ENCODE assay signal across 28 cellular contexts in the genomic region with DNA sequence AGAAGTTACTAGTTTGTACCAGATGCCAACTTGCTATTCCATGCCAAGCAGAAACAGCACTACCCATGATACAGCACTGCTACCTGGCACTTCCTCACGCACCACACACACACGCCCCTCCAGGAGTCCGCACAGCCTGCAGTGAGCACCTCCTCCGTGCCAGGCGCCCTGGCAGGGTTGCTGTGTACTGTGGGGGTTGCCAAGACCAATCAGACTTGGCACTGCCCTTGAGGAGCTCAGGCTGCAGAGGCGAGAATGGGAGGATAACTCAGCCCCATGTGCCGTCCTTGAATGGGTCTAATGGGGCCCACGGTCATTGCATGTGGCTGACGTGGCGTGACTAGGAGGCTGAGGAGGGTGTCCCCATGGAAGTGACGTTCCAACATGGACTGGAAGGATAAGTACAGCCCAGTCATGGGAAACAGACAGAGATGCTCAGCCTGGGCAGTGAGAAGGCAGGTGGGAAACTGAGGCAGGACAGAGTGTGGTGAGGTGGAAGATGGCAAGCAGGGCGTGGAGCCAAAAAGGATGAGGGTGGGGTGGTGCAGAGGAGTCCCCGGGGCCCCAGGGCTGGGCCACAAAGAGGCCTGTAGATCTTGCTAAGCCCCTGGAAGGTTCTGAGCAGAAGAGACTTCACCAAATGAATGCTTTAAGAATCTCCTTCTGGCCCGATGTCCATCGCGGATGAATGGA.
DNase-seq lines count a peak whose midpoint lies in the region; ATAC-seq and TF ChIP-seq lines count a peak whose summit lies in the region.
"Had no signal": no experiment of that assay in that cellular context is flagged by ENCODE, and none has a peak within 500 bp of the region (broad histone marks: within the 10 kb centered on the region; RNA-seq: fewer than 3 reads in every experiment).

No MANE protein-coding gene starts in this region.

- H3K36me3 Mint-ChIP-seq in activated CD8-positive, alpha-beta memory T cell treated with anti-CD3 and anti-CD28 coated beads, Interleukin-2, amount 10 ng/mL, durations not matched to agents 7 days and 5 days = no peaks in the 10 kb centered on the region
- peaks cover 12% of the 10 kb centered on the region for H3K36me3 Mint-ChIP-seq in brain
- H3K36me3 Mint-ChIP-seq: activated naive CD8-positive, alpha-beta T cell treated with anti-CD3 and anti-CD28 coated beads for 36 hours; CD8-positive, alpha-beta T cell; mesothelial cell of epicardium had no signal

- ATAC-seq in activated CD8-positive, alpha-beta memory T cell treated with anti-CD3 and anti-CD28 coated beads, Interleukin-2, amount 10 ng/mL, durations not matched to agents 7 days and 5 days = no peak
- ATAC-seq: CD8-positive, alpha-beta T cell; HCT116; left lung; stimulated activated naive CD8-positive, alpha-beta T cell treated with anti-CD3 and anti-CD28 coated beads, Interleukin-15, amount 100 ng/mL, for 72 hours had no signal

- TF ChIP-seq CTCF in brain (conservative IDR thresholded peaks at IDR 0.05) (no peak), right atrium auricular region (IDR thresholded peaks at IDR 0.05) (no peak), vagina (IDR thresholded peaks at IDR 0.05) (no peak)

- no peaks in the 10 kb centered on the region for H3K27me3 Mint-ChIP-seq in activated CD8-positive, alpha-beta memory T cell treated with anti-CD3 and anti-CD28 coated beads, Interleukin-2, amount 10 ng/mL, durations not matched to agents 7 days and 5 days
- H3K27me3 Mint-ChIP-seq in brain = peaks cover 20% of the 10 kb centered on the region
- H3K27me3 Mint-ChIP-seq: activated naive CD8-positive, alpha-beta T cell treated with anti-CD3 and anti-CD28 coated beads for 36 hours had no signal

- H3K4me3 ChIP-seq in right atrium auricular region (no peak overlapping the region), vagina (no peak overlapping the region)
- H3K4me3 ChIP-seq: ascending aorta, left lung, SJCRH30, skin epidermis, tibial artery had no signal

- no peaks in the 10 kb centered on the region for H3K4me1 Mint-ChIP-seq in activated CD8-positive, alpha-beta memory T cell treated with anti-CD3 and anti-CD28 coated beads, Interleukin-2, amount 10 ng/mL, durations not matched to agents 7 days and 5 days
- peaks cover 10% of the 10 kb centered on the region for H3K4me1 Mint-ChIP-seq in brain
- H3K4me1 Mint-ChIP-seq: activated naive CD8-positive, alpha-beta T cell treated with anti-CD3 and anti-CD28 coated beads for 36 hours; B cell; mesothelial cell of epicardium; naive B cell; stimulated activated naive CD8-positive, alpha-beta T cell treated with anti-CD3 and anti-CD28 coated beads, Interleukin-15, amount 100 ng/mL, for 72 hours had no signal

- peak; percentile 31 for DNase-seq in activated CD8-positive, alpha-beta memory T cell treated with anti-CD3 and anti-CD28 coated beads, Interleukin-2, amount 10 ng/mL, durations not matched to agents 7 days and 5 days
- no peak for DNase-seq in activated CD8-positive, alpha-beta memory T cell treated with anti-CD3 and anti-CD28 coated beads, Interleukin-2, amount 50 U/mL, for 4 hours
- DNase-seq in right atrium auricular region (ENCODE audit: low spot score) = peak; percentile 53
- DNase-seq in vagina (ENCODE audit: extremely low spot score in 2 of 2) = peak; percentile 79 to 81
- no peak for DNase-seq in SKM-1 (lab: John Stamatoyannopoulos, UW; ENCODE audit: unreplicated experiment)
- no peak for DNase-seq in DMS53 (lab: John Stamatoyannopoulos, UW)
- DNase-seq in pons (ENCODE audit: low spot score) = no peak
- DNase-seq: activated CD4-positive, alpha-beta T cell treated with anti-CD3 and anti-CD28 coated beads, Interleukin-2, amount 50 U/mL, for 48 hours; activated CD4-positive, CD25-positive, alpha-beta regulatory T cell; activated naive CD8-positive, alpha-beta T cell treated with anti-CD3 and anti-CD28 coated beads for 36 hours; central memory CD4-positive, alpha-beta T cell; dermis blood vessel endothelial cell; KG1; left lung; naive B cell; NCI-H1436 treated with DMSO at 0.1 percent for 48 hours; NCI-H510A treated with DMSO at 0.1 percent for 48 hours; SJCRH30; stimulated activated CD8-positive, alpha-beta memory T cell treated with anti-CD3 and anti-CD28 coated beads, Interleukin-4, amount 100 ng/mL, for 48 hours; stimulated activated naive CD8-positive, alpha-beta T cell treated with anti-CD3 and anti-CD28 coated beads, Interleukin-15, amount 100 ng/mL, for 72 hours; tibial artery had no signal

- H3K27ac ChIP-seq in right atrium auricular region (no peak overlapping the region), vagina (no peak overlapping the region)
- H3K27ac ChIP-seq: ascending aorta, left lung, SJCRH30, tibial artery had no signal

- H3K27me3 ChIP-seq in right atrium auricular region (no peaks in the 10 kb centered on the region), vagina (no peaks in the 10 kb centered on the region)
- H3K27me3 ChIP-seq: ascending aorta, SJCRH30 had no signal

- H3K9me3 ChIP-seq in right atrium auricular region (peaks cover 0 to 17% of the 10 kb centered on the region in 2 donors), vagina (peaks cover 4% of the 10 kb centered on the region)
- H3K9me3 ChIP-seq: SJCRH30 had no signal

- H3K36me3 ChIP-seq in right atrium auricular region (no peaks in the 10 kb centered on the region), vagina (no peaks in the 10 kb centered on the region)
- H3K36me3 ChIP-seq: ascending aorta, left lung, SJCRH30, tibial artery had no signal

- H3K27ac Mint-ChIP-seq in activated CD8-positive, alpha-beta memory T cell treated with anti-CD3 and anti-CD28 coated beads, Interleukin-2, amount 10 ng/mL, durations not matched to agents 7 days and 5 days = no peak overlapping the region
- H3K27ac Mint-ChIP-seq in brain = peak overlapping the region in 3 of 5 experiments; percentile 85 to 97 (median 89)
- H3K27ac Mint-ChIP-seq: activated naive CD8-positive, alpha-beta T cell treated with anti-CD3 and anti-CD28 coated beads for 36 hours; B cell; CD8-positive, alpha-beta T cell; mesothelial cell of epicardium; stimulated activated naive CD8-positive, alpha-beta T cell treated with anti-CD3 and anti-CD28 coated beads, Interleukin-15, amount 100 ng/mL, for 72 hours had no signal

- H3K9me3 Mint-ChIP-seq in activated CD8-positive, alpha-beta memory T cell treated with anti-CD3 and anti-CD28 coated beads, Interleukin-2, amount 10 ng/mL, durations not matched to agents 7 days and 5 days (ENCODE audit: low read depth) = peaks cover 2% of the 10 kb centered on the region
- peaks cover 10 to 38% (median 22%) of the 10 kb centered on the region in 5 experiments for H3K9me3 Mint-ChIP-seq in brain

- H3K4me3 Mint-ChIP-seq in activated CD8-positive, alpha-beta memory T cell treated with anti-CD3 and anti-CD28 coated beads, Interleukin-2, amount 10 ng/mL, durations not matched to agents 7 days and 5 days = no peak overlapping the region
- peak overlapping the region in 1 of 5 experiments; percentile 0 for H3K4me3 Mint-ChIP-seq in brain
- H3K4me3 Mint-ChIP-seq: activated naive CD8-positive, alpha-beta T cell treated with anti-CD3 and anti-CD28 coated beads for 36 hours; B cell; CD8-positive, alpha-beta T cell; mesothelial cell of epicardium; stimulated activated naive CD8-positive, alpha-beta T cell treated with anti-CD3 and anti-CD28 coated beads, Interleukin-15, amount 100 ng/mL, for 72 hours had no signal

- CTCF ChIA-PET in activated CD8-positive, alpha-beta memory T cell treated with anti-CD3 and anti-CD28 coated beads, Interleukin-2, amount 10 ng/mL, durations not matched to agents 7 days and 5 days (lab: Charles Lee) = no interaction called here

- intact Hi-C loops in vagina (cut with DNase I) = no loop called here

- no peaks in the 10 kb centered on the region for H3K4me1 ChIP-seq in right atrium auricular region
- no peaks in the 10 kb centered on the region for H3K4me1 ChIP-seq in vagina
- H3K4me1 ChIP-seq: ascending aorta, left lung, SJCRH30 had no signal

- no peak for TF ChIP-seq POLR2A in vagina (IDR thresholded peaks at IDR 0.05)

Comparison
In these comparisons a context has a peak if more than half of its experiments do, and no peak if none do; other contexts are left out.
1. DNase-seq: peak in activated CD8-positive, alpha-beta memory T cell treated with anti-CD3 and anti-CD28 coated beads, Interleukin-2, amount 10 ng/mL, durations not matched to agents 7 days and 5 days (single experiment), right atrium auricular region (single experiment) and vagina (2 of 2); none in activated CD8-positive, alpha-beta memory T cell treated with anti-CD3 and anti-CD28 coated beads, Interleukin-2, amount 50 U/mL, for 4 hours (single experiment), SKM-1 (single experiment), DMS53 (single experiment) and pons (single experiment).